ENCODE assay signal across 1 cellular context in genomic region chr1:165832902-165833301, GRCh38.
TF ChIP-seq lines count a peak whose summit lies in the region.

No MANE protein-coding gene starts in this region.

TF ChIP-seq in HepG2, 621 proteins besides CTCF, POLR2A, EP300 and RAD21 (continued from another document):
- TF ChIP-seq ZNF687 (CRISPR knock-in tag; IDR thresholded peaks at IDR 0.05) = peak; percentile 30; the same call in 1 of the 2 replicates
TF ChIP-seq in HepG2: peak in this region for 1.
